30 cellular contexts compared by ENCODE assay signal in genomic region chr2:220148849-220149248, GRCh38.
"Had no signal": no experiment of that assay in that cellular context is flagged by ENCODE, and none has a peak within 500 bp of the region (broad histone marks: within the 10 kb centered on the region; RNA-seq: fewer than 3 reads in every experiment).

No MANE protein-coding gene starts in this region.

- DNase-seq: activated B cell treated with CpG ODN at 0.5 μM for 24 hours; activated CD4-positive, alpha-beta memory T cell treated with anti-CD3 and anti-CD28 coated beads for 36 hours; activated CD4-positive, alpha-beta T cell treated with anti-CD3 and anti-CD28 coated beads for 4 hours; activated CD4-positive, alpha-beta T cell treated with anti-CD3 and anti-CD28 coated beads, Interleukin-2, amount 50 U/mL, for 1 hour; activated CD4-positive, CD25-positive, alpha-beta regulatory T cell treated with anti-CD3 and anti-CD28 coated beads, Interleukin-2, amount 50 U/mL, for 72 hours; activated CD8-positive, alpha-beta memory T cell treated with anti-CD3 and anti-CD28 coated beads, Interleukin-2, amount 50 U/mL, for 4 hours; activated effector memory CD4-positive, alpha-beta T cell treated with Interleukin-2 at 50 U/mL for 16 hours; activated naive CD4-positive, alpha-beta T cell treated with anti-CD3 and anti-CD28 coated beads, Interleukin-2, amount 10 ng/mL, durations not matched to agents 7 days and 5 days; activated naive CD8-positive, alpha-beta T cell treated with anti-CD3 and anti-CD28 coated beads, Interleukin-2, amount 50 U/mL, for 24 hours; activated T-cell treated with anti-CD3 and anti-CD28 coated beads, Interleukin-2, amount 50 U/mL, for 48 hours; amniotic stem cell; aorta; caudate nucleus; Kasumi-1; KBM-7; MM.1S; MV-4-11; NCI-H1092; NCI-H1436 treated with DMSO at 0.1 percent for 48 hours; NCI-H1694 treated with DMSO at 0.1 percent for 48 hours; NCI-H2029; NCI-H2171; NCI-H446; NCI-H510A treated with DMSO at 0.1 percent for 48 hours; NCI-H526 treated with DMSO at 0.1 percent for 48 hours; NCI-H774; RPMI8226; SHP77 treated with DMSO at 0.1 percent for 48 hours; SK-N-SH had no signal

- H3K4me3 ChIP-seq: SJSA1 had no signal
